ENCODE assay signal across 12 cellular contexts in genomic region chr3:82130056-82130455, GRCh38.
DNase-seq lines count a peak whose midpoint lies in the region; ATAC-seq lines count a peak whose summit lies in the region.
"Had no signal": no experiment of that assay in that cellular context is flagged by ENCODE, and none has a peak within 500 bp of the region (broad histone marks: within the 10 kb centered on the region; RNA-seq: fewer than 3 reads in every experiment).

No MANE protein-coding gene starts in this region.

- no peaks in the 10 kb centered on the region for H3K36me3 ChIP-seq in H7 (replicated peaks; ENCODE audit: control insufficient read depth, insufficient read depth, low read length)

- peak; percentile 49 for ATAC-seq in GM19395 (IDR thresholded peaks at IDR 0.05; ENCODE audit: unreplicated experiment)
- ATAC-seq: activated T-cell treated with anti-CD3 and anti-CD28 coated beads, Interleukin-2, amount 50 U/mL, for 4 hours; T-cell had no signal

- no peak overlapping the region for H3K4me3 ChIP-seq in H7 (ENCODE audit: insufficient read depth, low read depth, low read length)

- H3K27me3 ChIP-seq in H7 (ENCODE audit: control insufficient read depth, insufficient read depth, low read length), result no peaks in the 10 kb centered on the region

- DNase-seq in AML-193 (lab: John Stamatoyannopoulos, UW) (peak; percentile 96 to 98), SIG-M5 (lab: John Stamatoyannopoulos, UW) (peak; percentile 60), inferior parietal cortex (ENCODE audit: extremely low spot score) (peak; percentile 24), NCI-H128 (lab: John Stamatoyannopoulos, UW; ENCODE audit: unreplicated experiment) (no peak), H7 (no peak)
- DNase-seq in activated T-cell treated with anti-CD3 and anti-CD28 coated beads, Interleukin-2, amount 50 U/mL, for 48 hours, result no peak
- no peak for DNase-seq in activated CD8-positive, alpha-beta memory T cell treated with anti-CD3 and anti-CD28 coated beads, Interleukin-2, amount 50 U/mL, for 48 hours
- DNase-seq: activated CD4-positive, alpha-beta T cell treated with anti-CD3 and anti-CD28 coated beads for 4 hours; activated T-cell treated with anti-CD3 and anti-CD28 coated beads, Interleukin-2, amount 50 U/mL, for 4 hours; NK-92 treated with Interleukin-12 subunit alpha and Interleukin-12 subunit beta, amount 100 ng/mL, for 24 hours; T-cell had no signal

Comparison
In these comparisons a context has a peak if more than half of its experiments do, and no peak if none do; other contexts are left out.
1. DNase-seq: peak in AML-193 (2 of 2), SIG-M5 (single experiment) and inferior parietal cortex (single experiment); none in activated T-cell treated with anti-CD3 and anti-CD28 coated beads, Interleukin-2, amount 50 U/mL, for 48 hours (0 of 2), NCI-H128 (single experiment), activated CD8-positive, alpha-beta memory T cell treated with anti-CD3 and anti-CD28 coated beads, Interleukin-2, amount 50 U/mL, for 48 hours (single experiment) and H7 (single experiment).